ENCODE assay signal across 16 cellular contexts in the genomic region with DNA sequence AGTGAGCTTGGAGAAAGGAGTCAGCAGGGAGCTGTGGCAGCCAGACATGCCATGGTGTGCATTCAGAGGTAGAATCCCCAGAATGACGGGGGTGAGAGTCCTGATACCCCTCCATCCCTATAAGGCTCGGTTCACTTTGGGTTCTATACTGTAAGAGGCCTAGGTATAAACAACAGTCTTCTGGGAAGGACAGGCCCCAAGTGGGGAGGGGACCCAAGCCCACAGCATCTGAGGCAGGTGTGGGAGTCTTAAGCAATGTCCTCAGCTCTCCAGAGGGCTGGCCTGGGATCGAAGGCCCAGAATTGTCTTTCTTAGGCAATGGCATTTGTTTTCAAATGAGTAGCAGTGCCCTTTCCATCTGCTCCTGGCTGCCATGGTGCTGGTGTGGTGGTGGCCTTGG.
"Had no signal": no experiment of that assay in that cellular context is flagged by ENCODE, and none has a peak within 500 bp of the region (broad histone marks: within the 10 kb centered on the region; RNA-seq: fewer than 3 reads in every experiment).

No MANE protein-coding gene starts in this region.

- H3K9me3 ChIP-seq: esophagus muscularis mucosa, gastroesophageal sphincter, heart right ventricle, left lung, lower lobe of right lung had no signal

- H3K4me1 ChIP-seq: foreskin keratinocyte, gastroesophageal sphincter, heart right ventricle, left lung, lower lobe of right lung had no signal

- ATAC-seq: foreskin keratinocyte; gastroesophageal sphincter; heart right ventricle; left lung; left ventricle myocardium superior; lower lobe of right lung; naive thymus-derived CD4-positive, alpha-beta T cell had no signal

- H3K27me3 ChIP-seq: esophagus muscularis mucosa, foreskin keratinocyte, gastroesophageal sphincter, heart right ventricle, left lung had no signal

- H3K4me3 ChIP-seq: esophagus muscularis mucosa, gastroesophageal sphincter, heart right ventricle, left lung, lower lobe of right lung had no signal

- H3K36me3 ChIP-seq: esophagus muscularis mucosa, gastroesophageal sphincter, heart right ventricle, left lung, lower lobe of right lung had no signal

- DNase-seq: cortex of kidney; effector CD4-positive, alpha-beta T cell; effector memory CD4-positive, alpha-beta T cell; foreskin keratinocyte; heart right ventricle; hippocampal formation; immature natural killer cell; left cardiac atrium; left lung; left ventricle myocardium superior; lower lobe of right lung; mesenchymal stem cell; midbrain; naive thymus-derived CD4-positive, alpha-beta T cell had no signal

- H3K27ac ChIP-seq: esophagus muscularis mucosa, foreskin keratinocyte, gastroesophageal sphincter, heart right ventricle, left lung, lower lobe of right lung had no signal
